ENCODE assay signal across 1 cellular context in genomic region chr5:179818746-179819295, GRCh38.
A peak's percentile ranks its signal among the peaks of the same experiment; 100 is the strongest.
TF ChIP-seq lines count a peak whose summit lies in the region.

No MANE protein-coding gene starts in this region.

TF ChIP-seq in WTC11, 78 proteins besides CTCF, POLR2A, EP300 and RAD21 (continued from another document and continues in another):
- TF ChIP-seq MLX (CRISPR knock-in tag; IDR thresholded peaks at IDR 0.05), result no peak
- TF ChIP-seq HMGA2 (CRISPR knock-in tag; IDR thresholded peaks at IDR 0.05), result no peak
- TF ChIP-seq GABPB1 (CRISPR knock-in tag; IDR thresholded peaks at IDR 0.05), result peak; percentile 76
- no peak for TF ChIP-seq ZNF121 (CRISPR knock-in tag; IDR thresholded peaks at IDR 0.05)
- TF ChIP-seq JAZF1 (CRISPR knock-in tag; IDR thresholded peaks at IDR 0.05), result no peak
- no peak for TF ChIP-seq ZNF317 (CRISPR knock-in tag; IDR thresholded peaks at IDR 0.05; ENCODE audit: borderline replicate concordance, low read depth)
- peak; percentile 48; the same call in 1 of the 2 replicates for TF ChIP-seq ETV6 (CRISPR knock-in tag; IDR thresholded peaks at IDR 0.05)
- TF ChIP-seq CBFB (CRISPR knock-in tag; IDR thresholded peaks at IDR 0.05; ENCODE audit: low read depth), result no peak
- TF ChIP-seq USF1 (CRISPR knock-in tag; IDR thresholded peaks at IDR 0.05), result peak; percentile 85
- 0 out of 2 replicates have a peak, but pooled peaks have one; percentile 20 for TF ChIP-seq ZNF232 (CRISPR knock-in tag; IDR thresholded peaks at IDR 0.05)
- no peak for TF ChIP-seq KAT7 (CRISPR knock-in tag; IDR thresholded peaks at IDR 0.05; ENCODE audit: borderline replicate concordance)
- no peak for TF ChIP-seq IRF2 (CRISPR knock-in tag; IDR thresholded peaks at IDR 0.05; ENCODE audit: borderline replicate concordance, low read depth)
- no peak for TF ChIP-seq STAT6 (CRISPR knock-in tag; conservative IDR thresholded peaks at IDR 0.05; ENCODE audit: low read depth)
- no peak for TF ChIP-seq MAX (CRISPR knock-in tag; IDR thresholded peaks at IDR 0.05)
- TF ChIP-seq ZBTB43 (CRISPR knock-in tag; IDR thresholded peaks at IDR 0.05), result no peak
- TF ChIP-seq NR2C2 (CRISPR knock-in tag; IDR thresholded peaks at IDR 0.05), result 0 out of 2 replicates have a peak, but pooled peaks have one; percentile 31
- TF ChIP-seq ZNF423 (CRISPR knock-in tag; IDR thresholded peaks at IDR 0.05), result peak; percentile 63
- no peak for TF ChIP-seq ARID4B (CRISPR knock-in tag; IDR thresholded peaks at IDR 0.05; ENCODE audit: borderline replicate concordance)
- TF ChIP-seq ZSCAN18 (CRISPR knock-in tag; IDR thresholded peaks at IDR 0.05), result no peak
- no peak for TF ChIP-seq TEAD4 (CRISPR knock-in tag; IDR thresholded peaks at IDR 0.05)
- peak; percentile 83 for TF ChIP-seq SMAD3 (CRISPR knock-in tag; IDR thresholded peaks at IDR 0.05; ENCODE audit: borderline replicate concordance)
- no peak for TF ChIP-seq ZNF416 (CRISPR knock-in tag; IDR thresholded peaks at IDR 0.05)
- TF ChIP-seq PRDM15 (CRISPR knock-in tag; IDR thresholded peaks at IDR 0.05), result no peak
- TF ChIP-seq ERG (CRISPR knock-in tag; IDR thresholded peaks at IDR 0.05), result no peak
- TF ChIP-seq CREB1 (CRISPR knock-in tag; IDR thresholded peaks at IDR 0.05), result no peak
- no peak for TF ChIP-seq ZNF425 (CRISPR knock-in tag; conservative IDR thresholded peaks at IDR 0.05)
- no peak for TF ChIP-seq TEAD1 (CRISPR knock-in tag; IDR thresholded peaks at IDR 0.05)
- no peak for TF ChIP-seq FOXP4 (CRISPR knock-in tag; IDR thresholded peaks at IDR 0.05)
- no peak for TF ChIP-seq TCF7 (CRISPR knock-in tag; IDR thresholded peaks at IDR 0.05; ENCODE audit: low read depth)
